8 cellular contexts compared by ENCODE assay signal in genomic region chr4:138870739-138871633, GRCh38.
DNase-seq lines count a peak whose midpoint lies in the region; ATAC-seq and TF ChIP-seq lines count a peak whose summit lies in the region.

No MANE protein-coding gene starts in this region.

- no peak overlapping the region for H3K27ac Mint-ChIP-seq in activated T-cell treated with anti-CD3 and anti-CD28 coated beads, Interleukin-2, amount 50 U/mL, for 24 hours

- H3K9me2 ChIP-seq in OCI-LY7 (ENCODE audit: insufficient read depth, low read length): no peaks in the 10 kb centered on the region

- no peak for TF ChIP-seq POLR2A in vagina (IDR thresholded peaks at IDR 0.05)

- H3K27me3 ChIP-seq in KMS-11 (ENCODE audit: insufficient read depth, low read depth) (no peaks in the 10 kb centered on the region), vagina (no peaks in the 10 kb centered on the region)

- no peak overlapping the region for H3K27ac ChIP-seq in KMS-11
- no peak overlapping the region for H3K27ac ChIP-seq in OCI-LY7 (ENCODE audit: low read depth, low read length, poor library complexity, severe bottlenecking)
- H3K27ac ChIP-seq in vagina: no peak overlapping the region

- H3K9me3 ChIP-seq in OCI-LY7 (ENCODE audit: low read length) (no peaks in the 10 kb centered on the region), vagina (no peaks in the 10 kb centered on the region)

- no peaks in the 10 kb centered on the region for H3K79me2 ChIP-seq in KMS-11 (ENCODE audit: insufficient read depth, low read depth)
- H3K79me2 ChIP-seq in OCI-LY7 (ENCODE audit: insufficient read depth, low read depth, low read length): no peaks in the 10 kb centered on the region

- ATAC-seq in GM21723 (IDR thresholded peaks at IDR 0.05; ENCODE audit: unreplicated experiment) (peak; percentile 73), omental fat pad (ENCODE audit: low FRiP score) (peak; percentile 63)

- H3K27me3 Mint-ChIP-seq in activated T-cell treated with anti-CD3 and anti-CD28 coated beads, Interleukin-2, amount 50 U/mL, for 24 hours: peaks cover 20% of the 10 kb centered on the region

- H3K36me3 Mint-ChIP-seq in activated T-cell treated with anti-CD3 and anti-CD28 coated beads, Interleukin-2, amount 50 U/mL, for 24 hours (ENCODE audit: low read depth): no peaks in the 10 kb centered on the region

- intact Hi-C loops in OCI-LY7 (cut with micrococcal nuclease; ENCODE audit: unreplicated experiment) (loop anchor here (2.0 to 10.0 kb wide), 4 partner anchors 190 to 1046 kb away; no protein-coding TSS in a partner anchor), vagina (cut with DNase I) (no loop called here)

- DNase-seq in DMS79 (lab: John Stamatoyannopoulos, UW) (peak; percentile 34), OCI-LY7 (ENCODE audit: low spot score) (peak; percentile 60), foreskin fibroblast (peak; percentile 52 to 85), omental fat pad (ENCODE audit: low spot score) (peak; percentile 35), vagina (ENCODE audit: extremely low spot score in 2 of 2) (no peak)
- peak; percentile 52 for DNase-seq in activated T-cell treated with anti-CD3 and anti-CD28 coated beads, Interleukin-2, amount 50 U/mL, for 24 hours

- H3K4me1 Mint-ChIP-seq in activated T-cell treated with anti-CD3 and anti-CD28 coated beads, Interleukin-2, amount 50 U/mL, for 24 hours (ENCODE audit: low read depth): no peaks in the 10 kb centered on the region

- no TSS peak for BruUV-seq in OCI-LY7 (replicated peaks; lab: Mats Ljungman, UMichigan)

- CTCF ChIA-PET in OCI-LY7 (lab: Charles Lee; ENCODE audit: unreplicated experiment): interaction anchor here (1.3 kb wide), 1 partner anchor 780 kb away, joined by 3 read pairs; no protein-coding TSS in a partner anchor

- H4K20me1 ChIP-seq in KMS-11 (ENCODE audit: insufficient read depth) (no peaks in the 10 kb centered on the region), OCI-LY7 (ENCODE audit: insufficient read depth, low read length) (no peaks in the 10 kb centered on the region)

- TF ChIP-seq CTCF in KMS-11 (conservative IDR thresholded peaks at IDR 0.05; ENCODE audit: low read depth, low read length) (peak; percentile 93), OCI-LY7 (conservative IDR thresholded peaks at IDR 0.05; ENCODE audit: low read length) (peak; percentile 92), foreskin fibroblast (IDR thresholded peaks at IDR 0.05; ENCODE audit: low read depth, low read length) (peak; percentile 76), omental fat pad (IDR thresholded peaks at IDR 0.05) (peak in 2 of 3 donors; percentile 43 to 63), vagina (IDR thresholded peaks at IDR 0.05) (peak; percentile 62 to 79 (median 68))

- H3K36me3 ChIP-seq in KMS-11 (ENCODE audit: insufficient read depth) (no peaks in the 10 kb centered on the region), OCI-LY7 (ENCODE audit: insufficient read depth, low read length) (no peaks in the 10 kb centered on the region), vagina (no peaks in the 10 kb centered on the region)

- no peaks in the 10 kb centered on the region for H3K9me3 Mint-ChIP-seq in activated T-cell treated with anti-CD3 and anti-CD28 coated beads, Interleukin-2, amount 50 U/mL, for 24 hours

- peaks cover 3% of the 10 kb centered on the region for H3K4me1 ChIP-seq in KMS-11 (ENCODE audit: low read depth, poor library complexity, severe bottlenecking)
- H3K4me1 ChIP-seq in OCI-LY7 (ENCODE audit: insufficient read depth, low read length, poor library complexity, severe bottlenecking): no peaks in the 10 kb centered on the region
- H3K4me1 ChIP-seq in vagina: no peaks in the 10 kb centered on the region

- H3K4me3 Mint-ChIP-seq in activated T-cell treated with anti-CD3 and anti-CD28 coated beads, Interleukin-2, amount 50 U/mL, for 24 hours: no peak overlapping the region

- H3K4me3 ChIP-seq in KMS-11 (IDR thresholded peaks at IDR 0.05; ENCODE audit: insufficient read depth, low read depth, low read length) (no peak overlapping the region), OCI-LY7 (ENCODE audit: low read depth, low read length, poor library complexity, severe bottlenecking) (no peak overlapping the region), foreskin fibroblast (ENCODE audit: low read depth in 1 of 2, low read length in 2 of 2) (no peak overlapping the region), vagina (no peak overlapping the region)

- H3K4me2 ChIP-seq in KMS-11 (no peak overlapping the region), OCI-LY7 (ENCODE audit: low read length) (no peak overlapping the region)

- H3K9ac ChIP-seq in KMS-11: no peak overlapping the region

- POLR2A ChIA-PET in OCI-LY7 (lab: Charles Lee): interaction anchor here (0.7 kb wide), 1 partner anchor 292 kb away, joined by 3 read pairs; no protein-coding TSS in a partner anchor

- H2AFZ ChIP-seq in KMS-11 (ENCODE audit: low read depth) (peak overlapping the region; percentile 18; the same call in 1 of the 2 replicates), OCI-LY7 (ENCODE audit: low read length) (no peak overlapping the region)

Comparison
In these comparisons a context has a peak if more than half of its experiments do, and no peak if none do; other contexts are left out.
1. DNase-seq: peak in DMS79 (single experiment), OCI-LY7 (single experiment), activated T-cell treated with anti-CD3 and anti-CD28 coated beads, Interleukin-2, amount 50 U/mL, for 24 hours (single experiment), foreskin fibroblast (2 of 2) and omental fat pad (single experiment); none in vagina (0 of 2).
2. Peak in every context shown above with its lines, with median percentiles within 50 percentile points of each other: CTCF ChIP-seq.